ENCODE assay signal across 8 cellular contexts in the genomic region with DNA sequence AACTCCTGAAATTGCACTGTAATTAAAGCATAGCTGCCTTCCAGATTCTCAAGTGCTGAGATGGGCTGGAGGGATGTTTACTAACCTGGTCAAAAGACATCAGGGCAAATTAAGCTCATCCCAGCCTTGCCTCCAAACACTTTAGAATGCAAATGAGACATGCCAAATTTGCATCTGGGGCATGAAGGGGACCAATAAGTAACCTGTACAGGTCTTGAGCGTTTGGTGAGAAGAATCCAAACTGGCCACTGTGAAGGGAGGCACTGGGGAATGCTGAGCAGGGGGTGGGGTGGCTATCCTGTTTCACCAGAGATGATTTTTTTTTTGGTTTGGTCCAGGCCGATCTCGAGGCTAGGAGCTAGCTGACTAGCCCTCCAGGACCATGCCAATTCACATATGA. TPM values are rescaled to one million over a fixed set of nuclear protein-coding genes. Genes with fewer than 3 reads are reported as not detected.
DNase-seq lines count a peak whose midpoint lies in the region; ATAC-seq and TF ChIP-seq lines count a peak whose summit lies in the region.

No MANE protein-coding gene starts in this region.

- no peak for TF ChIP-seq CTCF in BE2C (IDR thresholded peaks at IDR 0.05; ENCODE audit: low read depth, low read length)
- no peak for TF ChIP-seq CTCF in osteocyte (IDR thresholded peaks at IDR 0.05)
- no peak for TF ChIP-seq CTCF in coronary artery (IDR thresholded peaks at IDR 0.05)
- no peak for TF ChIP-seq CTCF in lower leg skin (IDR thresholded peaks at IDR 0.05)

- H3K4me1 ChIP-seq in BE2C, result peaks cover 16% of the 10 kb centered on the region

- no peaks in the 10 kb centered on the region for H3K36me3 Mint-ChIP-seq in T-helper 1 cell treated with Interleukin-12 subunit alpha and Interleukin-12 subunit beta and Interleukin-4 antibody, amounts not matched to agents 30 μg/mL and 1 μg/mL, for 36 hours (ENCODE audit: low read depth)
- H3K36me3 Mint-ChIP-seq in osteocyte (ENCODE audit: unreplicated experiment), result no peaks in the 10 kb centered on the region

- DNase-seq in BE2C (no peak), osteocyte (ENCODE audit: extremely low spot score, unreplicated experiment) (no peak), dedifferentiated amniotic fluid mesenchymal stem cell (ENCODE audit: extremely low spot score) (no peak), coronary artery (ENCODE audit: low spot score) (no peak), lower leg skin (ENCODE audit: low spot score in 2 of 2) (no peak)

- peak overlapping the region; percentile 85 for H3K27ac Mint-ChIP-seq in T-helper 1 cell treated with Interleukin-12 subunit alpha and Interleukin-12 subunit beta and Interleukin-4 antibody, amounts not matched to agents 30 μg/mL and 1 μg/mL, for 36 hours
- peak overlapping the region; percentile 12 for H3K27ac Mint-ChIP-seq in osteocyte (ENCODE audit: unreplicated experiment)

- H3K27ac ChIP-seq in coronary artery, result no peak overlapping the region

- peak overlapping the region; percentile 64 for H3K4me3 Mint-ChIP-seq in T-helper 1 cell treated with Interleukin-12 subunit alpha and Interleukin-12 subunit beta and Interleukin-4 antibody, amounts not matched to agents 30 μg/mL and 1 μg/mL, for 36 hours
- H3K4me3 Mint-ChIP-seq in osteocyte (ENCODE audit: unreplicated experiment), result no peak overlapping the region

- H3K4me3 ChIP-seq in BE2C (ENCODE audit: low read depth, low read length) (peak overlapping the region; percentile 35; the same call in 1 of the 2 replicates), coronary artery (no peak overlapping the region), lower leg skin (ENCODE audit: low read depth, poor library complexity, severe bottlenecking) (no peak overlapping the region)

- 11 to 28% methylated on average over 3 of the region's 3 CpGs for WGBS in lower leg skin, 2 donors

- no peaks in the 10 kb centered on the region for H3K36me3 ChIP-seq in BE2C

- peaks cover 2% of the 10 kb centered on the region; the same call in 1 of the 2 replicates for H3K27me3 ChIP-seq in BE2C

- peaks cover 28% of the 10 kb centered on the region for H3K4me1 Mint-ChIP-seq in T-helper 1 cell treated with Interleukin-12 subunit alpha and Interleukin-12 subunit beta and Interleukin-4 antibody, amounts not matched to agents 30 μg/mL and 1 μg/mL, for 36 hours (ENCODE audit: low read depth)
- peaks cover 15% of the 10 kb centered on the region for H3K4me1 Mint-ChIP-seq in osteocyte (ENCODE audit: unreplicated experiment)

- ATAC-seq in GM18909 (IDR thresholded peaks at IDR 0.05; ENCODE audit: poor library complexity, unreplicated experiment) (peak; percentile 45), HG03097 (IDR thresholded peaks at IDR 0.05; ENCODE audit: low FRiP score, unreplicated experiment) (peak; percentile 27)

- intact Hi-C loops in lower leg skin (cut with DNase I; ENCODE audit: low total_unique reads), result no loop called here

- no peak for TF ChIP-seq POLR2A in lower leg skin (IDR thresholded peaks at IDR 0.05)

- no peaks in the 10 kb centered on the region for H3K9me3 Mint-ChIP-seq in T-helper 1 cell treated with Interleukin-12 subunit alpha and Interleukin-12 subunit beta and Interleukin-4 antibody, amounts not matched to agents 30 μg/mL and 1 μg/mL, for 36 hours
- H3K9me3 Mint-ChIP-seq in osteocyte (ENCODE audit: unreplicated experiment), result no peaks in the 10 kb centered on the region

- no peaks in the 10 kb centered on the region for H3K9me3 ChIP-seq in BE2C

- peaks cover 3% of the 10 kb centered on the region for H3K27me3 Mint-ChIP-seq in T-helper 1 cell treated with Interleukin-12 subunit alpha and Interleukin-12 subunit beta and Interleukin-4 antibody, amounts not matched to agents 30 μg/mL and 1 μg/mL, for 36 hours (ENCODE audit: low read depth)
- H3K27me3 Mint-ChIP-seq in osteocyte (ENCODE audit: unreplicated experiment), result peaks cover 7% of the 10 kb centered on the region

RNA-seq across cellular contexts. Expression of a gene that starts 38.3 kb away (rescaled TPM):
- 1.2 TPM for polyA plus RNA-seq in BE2C (2012; ENCODE audit: insufficient read depth, insufficient read length, low read depth)
- total RNA-seq in osteocyte (3.5 and 4.1 TPM in 2 replicates), lower leg skin (1 to 10 TPM; 2.1 to 7.7 (median 4.6) TPM)
